Comparison of ENCODE assay signal across 1 cellular context in genomic region chr7:40330408-40330807, GRCh38.
TF ChIP-seq lines count a peak whose summit lies in the region.

No MANE protein-coding gene starts in this region.

TF ChIP-seq in GM23338, 12 proteins besides CTCF, POLR2A, EP300 and RAD21 (continued from another document):
- TF ChIP-seq, protein P1, sequence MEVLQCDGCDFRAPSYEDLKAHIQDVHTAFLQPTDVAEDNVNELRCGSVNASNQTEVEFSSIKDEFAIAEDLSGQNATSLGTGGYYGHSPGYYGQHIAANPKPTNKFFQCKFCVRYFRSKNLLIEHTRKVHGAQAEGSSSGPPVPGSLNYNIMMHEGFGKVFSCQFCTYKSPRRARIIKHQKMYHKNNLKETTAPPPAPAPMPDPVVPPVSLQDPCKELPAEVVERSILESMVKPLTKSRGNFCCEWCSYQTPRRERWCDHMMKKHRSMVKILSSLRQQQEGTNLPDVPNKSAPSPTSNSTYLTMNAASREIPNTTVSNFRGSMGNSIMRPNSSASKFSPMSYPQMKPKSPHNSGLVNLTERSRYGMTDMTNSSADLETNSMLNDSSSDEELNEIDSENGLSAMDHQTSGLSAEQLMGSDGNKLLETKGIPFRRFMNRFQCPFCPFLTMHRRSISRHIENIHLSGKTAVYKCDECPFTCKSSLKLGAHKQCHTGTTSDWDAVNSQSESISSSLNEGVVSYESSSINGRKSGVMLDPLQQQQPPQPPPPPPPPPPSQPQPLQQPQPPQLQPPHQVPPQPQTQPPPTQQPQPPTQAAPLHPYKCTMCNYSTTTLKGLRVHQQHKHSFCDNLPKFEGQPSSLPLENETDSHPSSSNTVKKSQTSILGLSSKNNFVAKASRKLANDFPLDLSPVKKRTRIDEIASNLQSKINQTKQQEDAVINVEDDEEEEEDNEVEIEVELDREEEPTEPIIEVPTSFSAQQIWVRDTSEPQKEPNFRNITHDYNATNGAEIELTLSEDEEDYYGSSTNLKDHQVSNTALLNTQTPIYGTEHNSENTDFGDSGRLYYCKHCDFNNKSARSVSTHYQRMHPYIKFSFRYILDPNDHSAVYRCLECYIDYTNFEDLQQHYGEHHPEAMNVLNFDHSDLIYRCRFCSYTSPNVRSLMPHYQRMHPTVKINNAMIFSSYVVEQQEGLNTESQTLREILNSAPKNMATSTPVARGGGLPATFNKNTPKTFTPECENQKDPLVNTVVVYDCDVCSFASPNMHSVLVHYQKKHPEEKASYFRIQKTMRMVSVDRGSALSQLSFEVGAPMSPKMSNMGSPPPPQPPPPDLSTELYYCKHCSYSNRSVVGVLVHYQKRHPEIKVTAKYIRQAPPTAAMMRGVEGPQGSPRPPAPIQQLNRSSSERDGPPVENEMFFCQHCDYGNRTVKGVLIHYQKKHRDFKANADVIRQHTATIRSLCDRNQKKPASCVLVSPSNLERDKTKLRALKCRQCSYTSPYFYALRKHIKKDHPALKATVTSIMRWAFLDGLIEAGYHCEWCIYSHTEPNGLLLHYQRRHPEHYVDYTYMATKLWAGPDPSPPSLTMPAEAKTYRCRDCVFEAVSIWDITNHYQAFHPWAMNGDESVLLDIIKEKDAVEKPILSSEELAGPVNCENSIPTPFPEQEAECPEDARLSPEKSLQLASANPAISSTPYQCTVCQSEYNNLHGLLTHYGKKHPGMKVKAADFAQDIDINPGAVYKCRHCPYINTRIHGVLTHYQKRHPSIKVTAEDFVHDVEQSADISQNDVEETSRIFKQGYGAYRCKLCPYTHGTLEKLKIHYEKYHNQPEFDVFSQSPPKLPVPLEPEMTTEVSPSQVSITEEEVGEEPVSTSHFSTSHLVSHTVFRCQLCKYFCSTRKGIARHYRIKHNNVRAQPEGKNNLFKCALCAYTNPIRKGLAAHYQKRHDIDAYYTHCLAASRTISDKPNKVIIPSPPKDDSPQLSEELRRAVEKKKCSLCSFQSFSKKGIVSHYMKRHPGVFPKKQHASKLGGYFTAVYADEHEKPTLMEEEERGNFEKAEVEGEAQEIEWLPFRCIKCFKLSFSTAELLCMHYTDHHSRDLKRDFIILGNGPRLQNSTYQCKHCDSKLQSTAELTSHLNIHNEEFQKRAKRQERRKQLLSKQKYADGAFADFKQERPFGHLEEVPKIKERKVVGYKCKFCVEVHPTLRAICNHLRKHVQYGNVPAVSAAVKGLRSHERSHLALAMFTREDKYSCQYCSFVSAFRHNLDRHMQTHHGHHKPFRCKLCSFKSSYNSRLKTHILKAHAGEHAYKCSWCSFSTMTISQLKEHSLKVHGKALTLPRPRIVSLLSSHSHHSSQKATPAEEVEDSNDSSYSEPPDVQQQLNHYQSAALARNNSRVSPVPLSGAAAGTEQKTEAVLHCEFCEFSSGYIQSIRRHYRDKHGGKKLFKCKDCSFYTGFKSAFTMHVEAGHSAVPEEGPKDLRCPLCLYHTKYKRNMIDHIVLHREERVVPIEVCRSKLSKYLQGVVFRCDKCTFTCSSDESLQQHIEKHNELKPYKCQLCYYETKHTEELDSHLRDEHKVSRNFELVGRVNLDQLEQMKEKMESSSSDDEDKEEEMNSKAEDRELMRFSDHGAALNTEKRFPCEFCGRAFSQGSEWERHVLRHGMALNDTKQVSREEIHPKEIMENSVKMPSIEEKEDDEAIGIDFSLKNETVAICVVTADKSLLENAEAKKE (CRISPR knock-in tag; IDR thresholded peaks at IDR 0.05), result no peak
- TF ChIP-seq EZH2phosphoT487 (IDR thresholded peaks at IDR 0.05; ENCODE audit: unreplicated experiment) (no peak), ZNF331 (CRISPR knock-in tag; IDR thresholded peaks at IDR 0.05; ENCODE audit: low read depth) (no peak), ZNF114 (CRISPR knock-in tag; IDR thresholded peaks at IDR 0.05) (no peak), JUNB (IDR thresholded peaks at IDR 0.05; ENCODE audit: unreplicated experiment) (no peak), STAT1 (IDR thresholded peaks at IDR 0.05; ENCODE audit: unreplicated experiment) (no peak), EZH2 (IDR thresholded peaks at IDR 0.05; ENCODE audit: low read depth, unreplicated experiment) (no peak), ETS1 (IDR thresholded peaks at IDR 0.05) (no peak), POLR2AphosphoS5 (IDR thresholded peaks at IDR 0.05; ENCODE audit: low read depth) (no peak)
- TF ChIP-seq, protein P2, sequence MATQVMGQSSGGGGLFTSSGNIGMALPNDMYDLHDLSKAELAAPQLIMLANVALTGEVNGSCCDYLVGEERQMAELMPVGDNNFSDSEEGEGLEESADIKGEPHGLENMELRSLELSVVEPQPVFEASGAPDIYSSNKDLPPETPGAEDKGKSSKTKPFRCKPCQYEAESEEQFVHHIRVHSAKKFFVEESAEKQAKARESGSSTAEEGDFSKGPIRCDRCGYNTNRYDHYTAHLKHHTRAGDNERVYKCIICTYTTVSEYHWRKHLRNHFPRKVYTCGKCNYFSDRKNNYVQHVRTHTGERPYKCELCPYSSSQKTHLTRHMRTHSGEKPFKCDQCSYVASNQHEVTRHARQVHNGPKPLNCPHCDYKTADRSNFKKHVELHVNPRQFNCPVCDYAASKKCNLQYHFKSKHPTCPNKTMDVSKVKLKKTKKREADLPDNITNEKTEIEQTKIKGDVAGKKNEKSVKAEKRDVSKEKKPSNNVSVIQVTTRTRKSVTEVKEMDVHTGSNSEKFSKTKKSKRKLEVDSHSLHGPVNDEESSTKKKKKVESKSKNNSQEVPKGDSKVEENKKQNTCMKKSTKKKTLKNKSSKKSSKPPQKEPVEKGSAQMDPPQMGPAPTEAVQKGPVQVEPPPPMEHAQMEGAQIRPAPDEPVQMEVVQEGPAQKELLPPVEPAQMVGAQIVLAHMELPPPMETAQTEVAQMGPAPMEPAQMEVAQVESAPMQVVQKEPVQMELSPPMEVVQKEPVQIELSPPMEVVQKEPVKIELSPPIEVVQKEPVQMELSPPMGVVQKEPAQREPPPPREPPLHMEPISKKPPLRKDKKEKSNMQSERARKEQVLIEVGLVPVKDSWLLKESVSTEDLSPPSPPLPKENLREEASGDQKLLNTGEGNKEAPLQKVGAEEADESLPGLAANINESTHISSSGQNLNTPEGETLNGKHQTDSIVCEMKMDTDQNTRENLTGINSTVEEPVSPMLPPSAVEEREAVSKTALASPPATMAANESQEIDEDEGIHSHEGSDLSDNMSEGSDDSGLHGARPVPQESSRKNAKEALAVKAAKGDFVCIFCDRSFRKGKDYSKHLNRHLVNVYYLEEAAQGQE (IDR thresholded peaks at IDR 0.05; ENCODE audit: unreplicated experiment), result no peak
